Comparison of ENCODE assay signal across 11 cellular contexts in the genomic region with DNA sequence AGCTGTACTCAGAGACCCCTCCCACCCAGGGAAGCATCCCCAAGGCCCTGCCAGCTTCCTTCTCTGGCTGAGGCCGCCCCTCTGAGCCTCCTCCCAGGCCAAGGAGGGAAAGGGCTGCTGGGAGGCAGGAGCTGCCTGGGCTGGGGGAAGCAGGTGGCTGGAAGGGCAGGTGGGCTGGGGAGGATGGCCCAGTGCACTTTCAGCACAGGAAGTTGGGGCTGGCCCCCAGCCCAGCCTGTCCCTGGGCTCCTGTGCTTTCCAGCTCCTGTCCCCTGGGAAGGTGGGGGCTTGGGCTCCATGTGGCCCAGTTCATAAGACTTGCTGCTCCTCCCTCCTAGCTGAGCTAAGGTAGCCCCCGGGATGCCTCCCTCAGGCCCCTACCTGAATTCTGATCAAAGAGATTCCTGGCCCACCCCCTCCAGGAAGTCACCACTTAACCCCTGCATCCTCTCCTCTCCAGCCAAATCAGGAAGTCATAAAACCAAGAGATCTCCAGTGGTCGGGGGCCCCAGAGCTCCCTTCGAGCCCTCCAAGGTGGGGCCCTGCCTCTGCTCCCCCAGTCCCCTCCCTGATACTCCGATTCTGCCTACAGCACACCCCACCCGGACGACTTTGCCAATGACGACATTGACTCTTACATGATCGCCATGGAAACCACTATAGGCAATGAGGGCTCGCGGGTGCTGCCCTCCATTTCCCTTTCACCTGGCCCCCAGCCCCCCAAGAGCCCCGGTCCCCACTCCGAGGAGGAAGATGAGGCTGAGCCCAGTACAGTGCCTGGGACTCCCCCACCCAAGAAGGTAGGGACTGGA. TPM values are rescaled to one million over a fixed set of nuclear protein-coding genes. Genes with fewer than 3 reads are reported as not detected.
DNase-seq lines count a peak whose midpoint lies in the region; ATAC-seq, FAIRE-seq and TF ChIP-seq lines count a peak whose summit lies in the region.
"Had no signal": no experiment of that assay in that cellular context is flagged by ENCODE, and none has a peak within 500 bp of the region (broad histone marks: within the 10 kb centered on the region; RNA-seq: fewer than 3 reads in every experiment).

No MANE protein-coding gene starts in this region.

- POLR2A ChIA-PET in endothelial cell of umbilical vein (lab: Charles Lee) = no interaction called here

- peaks cover 86% of the 10 kb centered on the region for H3K79me2 ChIP-seq in DND-41 (ENCODE audit: insufficient read depth, low read length)
- peaks cover 19% of the 10 kb centered on the region for H3K79me2 ChIP-seq in endothelial cell of umbilical vein (ENCODE audit: control insufficient read depth, insufficient read depth, low read length)

- dilution Hi-C loops in endothelial cell of umbilical vein (cut with MboI; ENCODE audit: extremely low pct_ligation_motif_present, low sequenced_read_pairs) = no loop called here

- H3K4me1 ChIP-seq in DND-41 (ENCODE audit: insufficient read depth, low read length) = peaks cover 78% of the 10 kb centered on the region
- H3K4me1 ChIP-seq in endothelial cell of umbilical vein (ENCODE audit: control insufficient read depth, extremely low read depth, insufficient read depth, low read length) = peaks cover 20% of the 10 kb centered on the region

- H3K4me2 ChIP-seq in DND-41 (ENCODE audit: insufficient read depth, low read length) (peak overlapping the region; percentile 37), endothelial cell of umbilical vein (ENCODE audit: insufficient read depth, low read length) (no peak overlapping the region)

- CTCF ChIA-PET in endothelial cell of umbilical vein (lab: Charles Lee) = interaction anchor here (2.7 kb wide), 1 partner anchor 14 kb away, joined by 9 read pairs; no protein-coding TSS in a partner anchor

- peak; percentile 16 for TF ChIP-seq POLR2A in endothelial cell of umbilical vein (IDR thresholded peaks at IDR 0.05; ENCODE audit: low read depth, low read length)

- H3K9me1 ChIP-seq in endothelial cell of umbilical vein (replicated peaks; ENCODE audit: control insufficient read depth, extremely low read depth, insufficient read depth, low read length) = no peaks in the 10 kb centered on the region

- no peak for TF ChIP-seq CTCF in DND-41 (IDR thresholded peaks at IDR 0.05; ENCODE audit: borderline replicate concordance, extremely low read depth, low read length, poor library complexity, severe bottlenecking)
- no peak for TF ChIP-seq CTCF in endothelial cell of umbilical vein (IDR thresholded peaks at IDR 0.05; ENCODE audit: extremely low read depth in 1 of 2, insufficient read depth in 1 of 2, low read depth in 1 of 2, low read length in 2 of 2)

- H3K9me3 ChIP-seq in DND-41 (ENCODE audit: insufficient read depth, low read length, severe bottlenecking) = no peaks in the 10 kb centered on the region
- H3K9me3 ChIP-seq in endothelial cell of umbilical vein (replicated peaks; ENCODE audit: control insufficient read depth, insufficient read depth, low read length) = no peaks in the 10 kb centered on the region
- H3K9me3 ChIP-seq: thoracic aorta had no signal

- no TSS peak for BruUV-seq in endothelial cell of umbilical vein (replicated peaks; lab: Mats Ljungman, UMichigan)

- intact Hi-C loops in endothelial cell of umbilical vein (cut with micrococcal nuclease) = no loop called here

- H3K9ac ChIP-seq in DND-41 (ENCODE audit: low read depth, low read length) = peak overlapping the region; percentile 12; the same call in 1 of the 2 replicates
- no peak overlapping the region for H3K9ac ChIP-seq in endothelial cell of umbilical vein (replicated peaks; ENCODE audit: extremely low read depth, insufficient read depth, low read length)

- peak; percentile 54 for FAIRE-seq in endothelial cell of umbilical vein (lab: Jason Lieb, UNC)

- H3K4me3 ChIP-seq in DND-41 (ENCODE audit: low read depth in 1 of 2, low read length in 2 of 2) = no peak overlapping the region
- H3K4me3 ChIP-seq in endothelial cell of umbilical vein (replicated peaks in 1 of 3; ENCODE audit: insufficient read depth in 1 of 3, low read depth in 1 of 3, low read length in 3 of 3) = no peak overlapping the region
- H3K4me3 ChIP-seq: thoracic aorta had no signal

- H3K27me3 ChIP-seq in DND-41 (ENCODE audit: insufficient read depth, low read length, poor library complexity) (no peaks in the 10 kb centered on the region), endothelial cell of umbilical vein (ENCODE audit: control insufficient read depth in 2 of 2, insufficient read depth in 2 of 2, low read length in 2 of 2) (no peaks in the 10 kb centered on the region)

- H4K20me1 ChIP-seq in DND-41 (ENCODE audit: insufficient read depth, low read length) = peaks cover 75% of the 10 kb centered on the region
- no peaks in the 10 kb centered on the region for H4K20me1 ChIP-seq in endothelial cell of umbilical vein (replicated peaks; ENCODE audit: control insufficient read depth, extremely low read depth, insufficient read depth, low read length)

- no peak for ATAC-seq in DND-41 (ENCODE audit: insufficient read depth, low read depth)
- ATAC-seq in HG03175 (IDR thresholded peaks at IDR 0.05; ENCODE audit: unreplicated experiment) = no peak
- ATAC-seq in HG03460 (IDR thresholded peaks at IDR 0.05; ENCODE audit: unreplicated experiment) = no peak

- H3K27ac ChIP-seq in DND-41 (ENCODE audit: low read length) (peak overlapping the region; percentile 58; the same call in 1 of the 2 replicates), endothelial cell of umbilical vein (ENCODE audit: insufficient read depth, low read depth, low read length) (no peak overlapping the region)
- H3K27ac ChIP-seq: thoracic aorta had no signal

- H3K36me3 ChIP-seq in DND-41 (ENCODE audit: insufficient read depth, low read length) (peaks cover 78% of the 10 kb centered on the region), endothelial cell of umbilical vein (ENCODE audit: control insufficient read depth in 2 of 2, extremely low read depth in 1 of 2, insufficient read depth in 2 of 2, low read length in 2 of 2) (peaks cover 6 to 27% of the 10 kb centered on the region in 2 experiments)

- H2AFZ ChIP-seq in DND-41 (ENCODE audit: low read depth, low read length) (no peak overlapping the region), endothelial cell of umbilical vein (ENCODE audit: low read depth, low read length) (no peak overlapping the region)

- peak; percentile 23 for DNase-seq in DND-41
- peak; percentile 25 for DNase-seq in NOMO-1 treated with dmso at 0.1 percent for 144 hours (lab: John Stamatoyannopoulos, UW; ENCODE audit: unreplicated experiment)
- DNase-seq in endothelial cell of umbilical vein (ENCODE audit: low read depth, low spot score) = no peak
- DNase-seq in cerebellum (ENCODE audit: low spot score) = no peak
- DNase-seq: aorta, DMS 273 treated with DMSO at 0.1 percent for 48 hours, nucleus accumbens, OCI-M1 had no signal

RNA-seq across cellular contexts. Expression of gene PPP1CA, which starts 4.9 kb away (rescaled TPM):
- total RNA-seq in endothelial cell of umbilical vein (192 and 202 TPM in 2 replicates), cerebellum (41.6 TPM)
- 419 and 446 TPM in 2 replicates for polyA plus RNA-seq in endothelial cell of umbilical vein
- 287 and 295 TPM in 2 replicates for polyA plus RNA-seq in endothelial cell of umbilical vein (2011; cell fraction: cytosol; rRNA removed)
- 126 and 127 TPM in 2 replicates for polyA plus RNA-seq in endothelial cell of umbilical vein (2011; cell fraction: nucleus; rRNA removed)
- polyA plus RNA-seq in endothelial cell of umbilical vein (2012) = 168 and 197 TPM in 2 replicates
- polyA minus RNA-seq in endothelial cell of umbilical vein = 148 and 170 TPM in 2 replicates
- polyA minus RNA-seq in endothelial cell of umbilical vein (2011; cell fraction: cytosol; rRNA and poly(A)+ RNA removed) = 131 TPM
- polyA minus RNA-seq in endothelial cell of umbilical vein (2011; cell fraction: nucleus; rRNA and poly(A)+ RNA removed) = 30.2 and 40.7 TPM in 2 replicates

RNA-seq across cellular contexts. Expression of gene RAD9A, which starts 5.0 kb away (rescaled TPM):
- total RNA-seq in endothelial cell of umbilical vein (18.4 and 24.6 TPM in 2 replicates), cerebellum (19.6 TPM)
- polyA plus RNA-seq in endothelial cell of umbilical vein = 22.2 and 25.5 TPM in 2 replicates
- 8.0 and 14.2 TPM in 2 replicates for polyA plus RNA-seq in endothelial cell of umbilical vein (2011; cell fraction: cytosol; rRNA removed)
- polyA plus RNA-seq in endothelial cell of umbilical vein (2011; cell fraction: nucleus; rRNA removed) = 93.4 and 97.2 TPM in 2 replicates
- 13.7 and 14.0 TPM in 2 replicates for polyA plus RNA-seq in endothelial cell of umbilical vein (2012)
- polyA minus RNA-seq in endothelial cell of umbilical vein = 8.2 and 9.1 TPM in 2 replicates
- 6.8 TPM for polyA minus RNA-seq in endothelial cell of umbilical vein (2011; cell fraction: cytosol; rRNA and poly(A)+ RNA removed)
- 16.2 and 18.6 TPM in 2 replicates for polyA minus RNA-seq in endothelial cell of umbilical vein (2011; cell fraction: nucleus; rRNA and poly(A)+ RNA removed)

RNA-seq across cellular contexts. Expression of gene TBC1D10C, which starts 7.1 kb away (rescaled TPM):
- total RNA-seq in endothelial cell of umbilical vein = not detected in 2 replicates
- polyA plus RNA-seq in endothelial cell of umbilical vein = not detected in 2 replicates
- polyA plus RNA-seq in endothelial cell of umbilical vein (2011; cell fraction: cytosol; rRNA removed) = not detected in 2 replicates
- polyA plus RNA-seq in endothelial cell of umbilical vein (2011; cell fraction: nucleus; rRNA removed) = 0.20 TPM in 1 of 2 replicates, not detected in the other
- 0.20 and 0.26 TPM in 2 replicates for polyA plus RNA-seq in endothelial cell of umbilical vein (2012)
- 1.4 TPM in 1 of 2 replicates, not detected in the other for polyA minus RNA-seq in endothelial cell of umbilical vein
- not detected for polyA minus RNA-seq in endothelial cell of umbilical vein (2011; cell fraction: cytosol; rRNA and poly(A)+ RNA removed)
- not detected in 2 replicates for polyA minus RNA-seq in endothelial cell of umbilical vein (2011; cell fraction: nucleus; rRNA and poly(A)+ RNA removed)
- total RNA-seq in cerebellum = not detected

RNA-seq across cellular contexts. Expression of gene CARNS1, which starts 18.7 kb away (rescaled TPM):
- total RNA-seq in endothelial cell of umbilical vein (0.16 and 0.35 TPM in 2 replicates), cerebellum (0.18 TPM)
- 0.14 and 0.27 TPM in 2 replicates for polyA plus RNA-seq in endothelial cell of umbilical vein
- polyA plus RNA-seq in endothelial cell of umbilical vein (2011; cell fraction: cytosol; rRNA removed) = 0.04 and 0.08 TPM in 2 replicates
- polyA plus RNA-seq in endothelial cell of umbilical vein (2011; cell fraction: nucleus; rRNA removed) = 0.62 and 0.76 TPM in 2 replicates
- polyA plus RNA-seq in endothelial cell of umbilical vein (2012) = 0.11 and 0.16 TPM in 2 replicates
- 0.13 and 0.22 TPM in 2 replicates for polyA minus RNA-seq in endothelial cell of umbilical vein
- not detected for polyA minus RNA-seq in endothelial cell of umbilical vein (2011; cell fraction: cytosol; rRNA and poly(A)+ RNA removed)
- 0.19 TPM in 1 of 2 replicates, not detected in the other for polyA minus RNA-seq in endothelial cell of umbilical vein (2011; cell fraction: nucleus; rRNA and poly(A)+ RNA removed)

RNA-seq across cellular contexts. Expression of gene CLCF1, which starts 23.4 kb away (rescaled TPM):
- total RNA-seq in endothelial cell of umbilical vein (5.7 and 5.8 TPM in 2 replicates), cerebellum (0.27 TPM)
- 6.5 and 8.7 TPM in 2 replicates for polyA plus RNA-seq in endothelial cell of umbilical vein
- polyA plus RNA-seq in endothelial cell of umbilical vein (2011; cell fraction: cytosol; rRNA removed) = 4.3 and 4.7 TPM in 2 replicates
- polyA plus RNA-seq in endothelial cell of umbilical vein (2011; cell fraction: nucleus; rRNA removed) = 9.3 TPM in 2 replicates
- 4.2 and 6.0 TPM in 2 replicates for polyA plus RNA-seq in endothelial cell of umbilical vein (2012)
- 2.1 TPM in 2 replicates for polyA minus RNA-seq in endothelial cell of umbilical vein
- 4.3 TPM for polyA minus RNA-seq in endothelial cell of umbilical vein (2011; cell fraction: cytosol; rRNA and poly(A)+ RNA removed)
- 1.4 and 1.8 TPM in 2 replicates for polyA minus RNA-seq in endothelial cell of umbilical vein (2011; cell fraction: nucleus; rRNA and poly(A)+ RNA removed)

Comparison
In these comparisons a context has a peak if more than half of its experiments do, and no peak if none do; other contexts are left out.
1. DNase-seq: peak in DND-41 (single experiment) and NOMO-1 treated with dmso at 0.1 percent for 144 hours (single experiment); none in endothelial cell of umbilical vein (single experiment) and cerebellum (single experiment).